28 cellular contexts compared by ENCODE assay signal in genomic region chr6:147161253-147161973, GRCh38.
"Had no signal": no experiment of that assay in that cellular context is flagged by ENCODE, and none has a peak within 500 bp of the region (broad histone marks: within the 10 kb centered on the region; RNA-seq: fewer than 3 reads in every experiment).

No MANE protein-coding gene starts in this region.

- H3K4me1 Mint-ChIP-seq: mesothelial cell of epicardium, naive B cell, nephron progenitor cell had no signal

- H3K36me3 ChIP-seq: esophagus squamous epithelium, gastroesophageal sphincter, neutrophil, ovary, sigmoid colon, suprapubic skin, tibial artery, WERI-Rb-1 had no signal

- DNase-seq: activated CD4-positive, alpha-beta T cell treated with anti-CD3 and anti-CD28 coated beads for 48 hours; activated CD4-positive, alpha-beta T cell treated with anti-CD3 and anti-CD28 coated beads, Interleukin-2, amount 50 U/mL, for 48 hours; activated CD8-positive, alpha-beta memory T cell treated with anti-CD3 and anti-CD28 coated beads, Interleukin-2, amount 50 U/mL, for 4 hours; activated gamma-delta T cell; activated naive CD4-positive, alpha-beta T cell treated with anti-CD3 and anti-CD28 coated beads, Interleukin-2, amount 50 U/mL, for 16 hours; activated T-cell treated with anti-CD3 and anti-CD28 coated beads, Interleukin-2, amount 50 U/mL, for 1 hour; caudate nucleus; endodermal cell; esophagus squamous epithelium; kidney; naive B cell; nephron progenitor cell; ovary; psoas muscle; sigmoid colon; stimulated activated CD4-positive, alpha-beta T cell treated with anti-CD3 and anti-CD28 coated beads, Interleukin-15, amount 100 ng/mL, for 24 hours; stimulated activated naive CD4-positive, alpha-beta T cell; T-helper 9 cell; tibial artery; WERI-Rb-1 had no signal

- H2AFZ ChIP-seq: hepatocyte had no signal

- H3K27ac Mint-ChIP-seq: endodermal cell; mesothelial cell of epicardium; naive B cell; nephron progenitor cell; T-helper 1 cell treated with Interleukin-12 subunit alpha and Interleukin-12 subunit beta and Interleukin-4 antibody, amounts not matched to agents 30 μg/mL and 1 μg/mL, for 36 hours had no signal

- H3K9me3 Mint-ChIP-seq: endodermal cell, mesothelial cell of epicardium, naive B cell, nephron progenitor cell had no signal

- ATAC-seq: activated CD4-positive, CD25-positive, alpha-beta regulatory T cell treated with anti-CD3 and anti-CD28 coated beads, Interleukin-2, amount 50 U/mL, for 24 hours; gastroesophageal sphincter; psoas muscle had no signal

- H3K9me3 ChIP-seq: esophagus squamous epithelium, gastroesophageal sphincter, neutrophil, ovary, psoas muscle, sigmoid colon, suprapubic skin, tibial artery had no signal

- H3K27ac ChIP-seq: epithelial cell of prostate, esophagus squamous epithelium, gastroesophageal sphincter, hepatocyte, neutrophil, ovary, psoas muscle, sigmoid colon, suprapubic skin, tibial artery, WERI-Rb-1 had no signal

- H3K36me3 Mint-ChIP-seq: mesothelial cell of epicardium, naive B cell had no signal

- H3K79me2 ChIP-seq: hepatocyte had no signal

- H3K27me3 ChIP-seq: esophagus squamous epithelium, gastroesophageal sphincter, hepatocyte, neutrophil, ovary, sigmoid colon, suprapubic skin, tibial artery had no signal

- H3K4me3 ChIP-seq: esophagus squamous epithelium, gastroesophageal sphincter, hepatocyte, ovary, psoas muscle, sigmoid colon, suprapubic skin, tibial artery had no signal

- H3K4me1 ChIP-seq: esophagus squamous epithelium, gastroesophageal sphincter, psoas muscle, sigmoid colon, suprapubic skin had no signal

- H3K4me2 ChIP-seq: hepatocyte had no signal

- H3K4me3 Mint-ChIP-seq: endodermal cell; mesothelial cell of epicardium; naive B cell; nephron progenitor cell; T-helper 1 cell treated with Interleukin-12 subunit alpha and Interleukin-12 subunit beta and Interleukin-4 antibody, amounts not matched to agents 30 μg/mL and 1 μg/mL, for 36 hours had no signal
